Comparison of ENCODE assay signal across 9 cellular contexts in genomic region chr15:75134748-75135147, GRCh38.
"Had no signal": no experiment of that assay in that cellular context is flagged by ENCODE, and none has a peak within 500 bp of the region (broad histone marks: within the 10 kb centered on the region; RNA-seq: fewer than 3 reads in every experiment).

No MANE protein-coding gene starts in this region.

- H3K4me2 ChIP-seq: GM23338 had no signal

- H2AFZ ChIP-seq: GM23338 had no signal

- FAIRE-seq: H1, H54, HTR-8/SVneo had no signal

- H3K9me3 Mint-ChIP-seq: HFFc6, IgD-negative memory B cell had no signal

- H3K4me3 Mint-ChIP-seq: GM23338, H9, HFFc6, IgD-negative memory B cell had no signal

- H3K27ac Mint-ChIP-seq: GM23338, H9, HFFc6, IgD-negative memory B cell had no signal

- H3K36me3 Mint-ChIP-seq: IgD-negative memory B cell had no signal

- ATAC-seq: GM23338 had no signal

- DNase-seq: H9, HCEC 1CT, HFFc6, KG1 had no signal

- H3K4me3 ChIP-seq: GM23338 had no signal
